ENCODE assay signal across 17 cellular contexts in genomic region chr12:130132831-130133635, GRCh38. TPM values are rescaled to one million over a fixed set of nuclear protein-coding genes. Genes with fewer than 3 reads are reported as not detected.
"Had no signal": no experiment of that assay in that cellular context is flagged by ENCODE, and none has a peak within 500 bp of the region (broad histone marks: within the 10 kb centered on the region; RNA-seq: fewer than 3 reads in every experiment).

No MANE protein-coding gene starts in this region.

- ATAC-seq: left lung; stimulated activated naive B cell treated with anti-CD40 and anti-IgM and Interleukin-4, amounts not matched to agents 10 μg/mL and 1 μg/mL and 100 μg/mL, for 72 hours had no signal

- H3K4me3 ChIP-seq: left lung, sigmoid colon, transverse colon had no signal

- DNase-seq: activated CD4-positive, alpha-beta T cell treated with anti-CD3 and anti-CD28 coated beads, Interleukin-2, amount 10 ng/mL, durations not matched to agents 7 days and 5 days; activated CD4-positive, CD25-positive, alpha-beta regulatory T cell; activated naive CD4-positive, alpha-beta T cell treated with anti-CD3 and anti-CD28 coated beads, Interleukin-2, amount 50 U/mL, for 16 hours; cortex of kidney; effector CD8-positive, alpha-beta T cell; left lung; mesendoderm; nephron progenitor cell; sigmoid colon; stimulated activated CD4-positive, alpha-beta T cell treated with anti-CD3 and anti-CD28 coated beads, Interleukin-2, amount 100 ng/mL, for 24 hours; stimulated activated naive B cell treated with anti-CD40 and anti-IgM and Interleukin-4, amounts not matched to agents 10 μg/mL and 1 μg/mL and 100 μg/mL, for 72 hours; transverse colon had no signal

RNA-seq across cellular contexts. Expression of gene FZD10, which starts 29.2 kb away (rescaled TPM):
- total RNA-seq: activated CD4-positive, alpha-beta T cell treated with anti-CD3 and anti-CD28 coated beads, Interleukin-2, amount 10 ng/mL, durations not matched to agents 7 days and 5 days; activated CD8-positive, alpha-beta memory T cell treated with anti-CD3 and anti-CD28 coated beads for 36 hours; activated T-helper 2 cell treated with anti-CD3 and anti-CD28 coated beads, Interferon-gamma antibody, Interleukin-2, Interleukin-4, amounts not matched to agents 10 μg/mL and 5 μg/mL and 100 μg/mL, durations not matched to agents 14 hours and 24 hours and 36 hours; glomerular endothelial cell; osteoblast; pulmonary artery endothelial cell had no signal
